9 cellular contexts compared by ENCODE assay signal in the genomic region with DNA sequence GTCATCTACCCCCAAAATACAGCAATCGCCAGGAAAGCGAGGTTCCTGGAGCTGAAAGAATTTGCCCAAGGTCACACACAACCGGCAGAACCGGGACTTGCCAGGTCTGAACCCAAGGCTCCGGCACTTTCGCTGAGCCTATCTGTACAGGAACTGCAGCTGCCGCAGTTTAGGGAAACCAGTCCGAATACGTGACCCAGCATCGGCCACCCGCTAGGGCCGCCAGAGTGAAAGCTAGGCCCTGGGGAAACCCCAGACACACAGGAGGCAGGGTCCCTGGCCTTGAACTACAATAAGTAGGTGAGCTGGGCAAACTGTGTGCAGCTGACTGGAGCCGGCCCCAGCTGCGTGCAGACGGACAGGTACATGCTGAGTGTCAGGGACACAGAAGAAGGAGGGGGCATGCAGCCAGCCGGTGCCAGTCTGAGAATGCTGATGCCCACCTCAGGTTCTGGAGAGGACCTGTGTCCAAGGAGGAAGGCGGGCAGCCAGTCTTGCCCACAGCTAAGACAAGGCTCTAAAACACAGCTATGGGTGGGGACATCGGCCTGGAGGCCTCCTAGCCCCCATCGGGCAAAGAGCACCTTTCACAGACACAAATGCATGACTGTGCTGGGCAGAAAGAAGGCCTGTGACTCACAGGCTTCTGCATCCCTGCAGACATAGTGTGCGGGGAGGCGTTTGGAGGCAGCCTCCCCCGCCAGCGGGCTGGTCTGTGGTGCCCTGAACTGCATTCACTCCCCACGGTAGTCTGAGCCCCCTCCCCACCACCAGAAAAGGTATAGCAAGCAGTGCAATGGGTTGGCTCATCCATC.
DNase-seq lines count a peak whose midpoint lies in the region; ATAC-seq lines count a peak whose summit lies in the region.
"Had no signal": no experiment of that assay in that cellular context is flagged by ENCODE, and none has a peak within 500 bp of the region (broad histone marks: within the 10 kb centered on the region; RNA-seq: fewer than 3 reads in every experiment).

No MANE protein-coding gene starts in this region.

- no peak overlapping the region for H3K4me3 Mint-ChIP-seq in activated T-cell treated with anti-CD3 and anti-CD28 coated beads, Interleukin-2, amount 50 U/mL, for 4 hours

- no peaks in the 10 kb centered on the region for H3K27me3 Mint-ChIP-seq in activated T-cell treated with anti-CD3 and anti-CD28 coated beads, Interleukin-2, amount 50 U/mL, for 4 hours (ENCODE audit: low read depth)
- H3K27me3 Mint-ChIP-seq: CD4-positive, CD25-positive, alpha-beta regulatory T cell had no signal

- no peak for DNase-seq in activated T-cell treated with anti-CD3 and anti-CD28 coated beads, Interleukin-2, amount 50 U/mL, for 4 hours
- DNase-seq in activated T-cell treated with anti-CD3 and anti-CD28 coated beads for 4 hours (no peak), amniotic epithelial cell (ENCODE audit: low read depth) (peak; percentile 23), NCI-H226 (no peak), A172 (ENCODE audit: low spot score) (no peak)
- DNase-seq in stimulated activated CD8-positive, alpha-beta memory T cell treated with anti-CD3 and anti-CD28 coated beads, Interleukin-4, amount 100 ng/mL, for 48 hours = peak; percentile 23
- no peak for DNase-seq in activated CD4-positive, alpha-beta T cell treated with anti-CD3 and anti-CD28 coated beads, Interleukin-2, amount 50 U/mL, for 1 hour

- H3K36me3 Mint-ChIP-seq in activated T-cell treated with anti-CD3 and anti-CD28 coated beads, Interleukin-2, amount 50 U/mL, for 4 hours (ENCODE audit: insufficient read depth) = no peaks in the 10 kb centered on the region
- H3K36me3 Mint-ChIP-seq: CD4-positive, CD25-positive, alpha-beta regulatory T cell had no signal

- peak; percentile 32 to 52 for ATAC-seq in activated T-cell treated with anti-CD3 and anti-CD28 coated beads, Interleukin-2, amount 50 U/mL, for 4 hours
- ATAC-seq in HG03196 (IDR thresholded peaks at IDR 0.05; ENCODE audit: unreplicated experiment) = peak; percentile 59

- peaks cover 34% of the 10 kb centered on the region for H3K4me1 Mint-ChIP-seq in activated T-cell treated with anti-CD3 and anti-CD28 coated beads, Interleukin-2, amount 50 U/mL, for 4 hours (ENCODE audit: low read depth)

- no peaks in the 10 kb centered on the region for H3K9me3 Mint-ChIP-seq in activated T-cell treated with anti-CD3 and anti-CD28 coated beads, Interleukin-2, amount 50 U/mL, for 4 hours
- H3K9me3 Mint-ChIP-seq: CD4-positive, CD25-positive, alpha-beta regulatory T cell had no signal

Comparison
In these comparisons a context has a peak if more than half of its experiments do, and no peak if none do; other contexts are left out.
1. DNase-seq: peak in amniotic epithelial cell (single experiment) and stimulated activated CD8-positive, alpha-beta memory T cell treated with anti-CD3 and anti-CD28 coated beads, Interleukin-4, amount 100 ng/mL, for 48 hours (single experiment); none in activated T-cell treated with anti-CD3 and anti-CD28 coated beads, Interleukin-2, amount 50 U/mL, for 4 hours (single experiment), activated T-cell treated with anti-CD3 and anti-CD28 coated beads for 4 hours (single experiment), activated CD4-positive, alpha-beta T cell treated with anti-CD3 and anti-CD28 coated beads, Interleukin-2, amount 50 U/mL, for 1 hour (single experiment), NCI-H226 (single experiment) and A172 (single experiment).